In the genomic region with DNA sequence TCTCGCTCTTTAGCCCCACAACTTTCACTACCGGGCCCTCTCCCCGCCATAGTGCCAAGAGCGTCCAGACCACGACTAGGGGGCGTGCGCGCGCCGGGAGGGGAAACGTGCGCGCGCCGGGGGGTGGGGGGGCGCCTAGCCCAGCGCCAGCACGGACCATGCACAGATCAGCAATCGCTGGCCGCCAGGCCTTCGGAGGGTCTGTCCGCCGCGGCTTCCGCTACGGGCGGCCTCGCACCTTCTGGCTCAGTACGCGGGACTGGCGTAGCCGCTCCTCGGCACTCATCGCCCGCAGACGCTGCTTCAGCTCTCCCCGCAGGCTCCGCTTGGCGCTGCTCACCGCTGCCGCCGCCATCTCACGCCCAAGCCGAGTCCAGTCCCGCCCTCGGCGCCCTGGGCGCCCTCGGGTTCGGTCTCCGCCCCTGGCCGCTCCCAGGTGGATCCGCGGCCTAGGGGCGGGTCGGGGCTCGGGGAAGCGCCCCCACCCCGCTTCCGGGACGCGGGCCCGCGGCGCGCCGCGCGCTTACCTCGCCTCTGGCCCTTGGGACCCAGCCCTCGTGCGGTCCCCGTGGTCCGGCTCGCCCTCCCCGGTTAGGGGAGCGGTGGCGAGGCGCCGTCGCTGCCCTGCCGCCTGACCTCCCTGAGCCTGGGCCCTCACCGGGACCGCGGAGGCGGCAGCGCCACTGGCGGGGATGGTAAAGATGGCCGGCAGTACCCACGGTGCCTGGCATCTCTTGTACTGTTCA, we compare ENCODE assay signal across 1 cellular context.
A peak's percentile ranks its signal among the peaks of the same experiment; 100 is the strongest.
TF ChIP-seq lines count a peak whose summit lies in the region.

Gene MTHFS (minus strand): TSS at position 381 of the 746 bp plus-strand sequence. CDS start 26 bp downstream, at position 355.

TF ChIP-seq in HepG2, 621 proteins besides CTCF, POLR2A, EP300 and RAD21 (continued from another document and continues in another):
- TF ChIP-seq, protein P1, sequence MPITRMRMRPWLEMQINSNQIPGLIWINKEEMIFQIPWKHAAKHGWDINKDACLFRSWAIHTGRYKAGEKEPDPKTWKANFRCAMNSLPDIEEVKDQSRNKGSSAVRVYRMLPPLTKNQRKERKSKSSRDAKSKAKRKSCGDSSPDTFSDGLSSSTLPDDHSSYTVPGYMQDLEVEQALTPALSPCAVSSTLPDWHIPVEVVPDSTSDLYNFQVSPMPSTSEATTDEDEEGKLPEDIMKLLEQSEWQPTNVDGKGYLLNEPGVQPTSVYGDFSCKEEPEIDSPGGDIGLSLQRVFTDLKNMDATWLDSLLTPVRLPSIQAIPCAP (CRISPR knock-in tag; IDR thresholded peaks at IDR 0.05; ENCODE audit: low read depth): 0 out of 2 replicates have a peak, but pooled peaks have one; percentile 72
- 0 out of 2 replicates have a peak, but pooled peaks have one; percentile 62 for TF ChIP-seq MTF1 (CRISPR knock-in tag; IDR thresholded peaks at IDR 0.05)
- TF ChIP-seq SMAD1 (CRISPR knock-in tag; IDR thresholded peaks at IDR 0.05; ENCODE audit: borderline replicate concordance, low read depth): peak; percentile 92; the same call in 1 of the 2 replicates
- peak; percentile 72; the same call in 1 of the 2 replicates for TF ChIP-seq KDM5A (IDR thresholded peaks at IDR 0.05; ENCODE audit: borderline replicate concordance, low read length)
- no peak for TF ChIP-seq ZSCAN30 (CRISPR knock-in tag; IDR thresholded peaks at IDR 0.05)
- TF ChIP-seq HNRNPLL (IDR thresholded peaks at IDR 0.05; ENCODE audit: low read depth, low read length, poor library complexity, severe bottlenecking): peak; percentile 77
- no peak for TF ChIP-seq CBX2 (IDR thresholded peaks at IDR 0.05; ENCODE audit: low read depth, low read length)
- TF ChIP-seq CBX2 (CRISPR knock-in tag; IDR thresholded peaks at IDR 0.05; ENCODE audit: low read depth): no peak
- TF ChIP-seq SMARCC2 (IDR thresholded peaks at IDR 0.05): no peak
- TF ChIP-seq TBX3 (IDR thresholded peaks at IDR 0.05; ENCODE audit: borderline replicate concordance): no peak
- TF ChIP-seq RBM39 (IDR thresholded peaks at IDR 0.05; ENCODE audit: low read depth, low read length, poor library complexity, severe bottlenecking): peak; percentile 90
- TF ChIP-seq ZHX1 (CRISPR knock-in tag; IDR thresholded peaks at IDR 0.05; ENCODE audit: low read depth): peak; percentile 81
- peak; percentile 94 for TF ChIP-seq ZMAT3 (CRISPR knock-in tag; conservative IDR thresholded peaks at IDR 0.05)
- TF ChIP-seq TOPORS (CRISPR knock-in tag; IDR thresholded peaks at IDR 0.05): 0 out of 2 replicates have a peak, but pooled peaks have one; percentile 25
- no peak for TF ChIP-seq NFE2L2 (IDR thresholded peaks at IDR 0.05; ENCODE audit: low read length)
- 0 out of 2 replicates have a peak, but pooled peaks have one; percentile 19 for TF ChIP-seq ZNF44 (CRISPR knock-in tag; IDR thresholded peaks at IDR 0.05)
- no peak for TF ChIP-seq HIVEP1 (CRISPR knock-in tag; IDR thresholded peaks at IDR 0.05)
- TF ChIP-seq, protein P2, sequence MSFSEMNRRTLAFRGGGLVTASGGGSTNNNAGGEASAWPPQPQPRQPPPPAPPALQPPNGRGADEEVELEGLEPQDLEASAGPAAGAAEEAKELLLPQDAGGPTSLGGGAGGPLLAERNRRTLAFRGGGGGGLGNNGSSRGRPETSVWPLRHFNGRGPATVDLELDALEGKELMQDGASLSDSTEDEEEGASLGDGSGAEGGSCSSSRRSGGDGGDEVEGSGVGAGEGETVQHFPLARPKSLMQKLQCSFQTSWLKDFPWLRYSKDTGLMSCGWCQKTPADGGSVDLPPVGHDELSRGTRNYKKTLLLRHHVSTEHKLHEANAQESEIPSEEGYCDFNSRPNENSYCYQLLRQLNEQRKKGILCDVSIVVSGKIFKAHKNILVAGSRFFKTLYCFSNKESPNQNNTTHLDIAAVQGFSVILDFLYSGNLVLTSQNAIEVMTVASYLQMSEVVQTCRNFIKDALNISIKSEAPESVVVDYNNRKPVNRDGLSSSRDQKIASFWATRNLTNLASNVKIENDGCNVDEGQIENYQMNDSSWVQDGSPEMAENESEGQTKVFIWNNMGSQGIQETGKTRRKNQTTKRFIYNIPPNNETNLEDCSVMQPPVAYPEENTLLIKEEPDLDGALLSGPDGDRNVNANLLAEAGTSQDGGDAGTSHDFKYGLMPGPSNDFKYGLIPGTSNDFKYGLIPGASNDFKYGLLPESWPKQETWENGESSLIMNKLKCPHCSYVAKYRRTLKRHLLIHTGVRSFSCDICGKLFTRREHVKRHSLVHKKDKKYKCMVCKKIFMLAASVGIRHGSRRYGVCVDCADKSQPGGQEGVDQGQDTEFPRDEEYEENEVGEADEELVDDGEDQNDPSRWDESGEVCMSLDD (CRISPR knock-in tag; IDR thresholded peaks at IDR 0.05; ENCODE audit: borderline replicate concordance): peak; percentile 88
- TF ChIP-seq MED1 (CRISPR knock-in tag; IDR thresholded peaks at IDR 0.05): peak; percentile 77
- TF ChIP-seq PITX1 (CRISPR knock-in tag; IDR thresholded peaks at IDR 0.05): peak; percentile 56; the same call in 1 of the 2 replicates
- TF ChIP-seq ZBTB21 (CRISPR knock-in tag; IDR thresholded peaks at IDR 0.05): no peak; the same call in 1 of the 2 replicates
- no peak for TF ChIP-seq ZNF484 (CRISPR knock-in tag; IDR thresholded peaks at IDR 0.05; ENCODE audit: borderline replicate concordance, low read depth)
- TF ChIP-seq ZNF788 (CRISPR knock-in tag; IDR thresholded peaks at IDR 0.05; ENCODE audit: borderline replicate concordance): peak; percentile 49; the same call in 1 of the 2 replicates
- TF ChIP-seq RXRA (CRISPR knock-in tag; IDR thresholded peaks at IDR 0.05): peak; percentile 59; the same call in 1 of the 2 replicates
- TF ChIP-seq ZNF589 (CRISPR knock-in tag; conservative IDR thresholded peaks at IDR 0.05): no peak
- TF ChIP-seq ZNF777 (CRISPR knock-in tag; IDR thresholded peaks at IDR 0.05): peak; percentile 81
- peak; percentile 49 for TF ChIP-seq ZNF121 (CRISPR knock-in tag; IDR thresholded peaks at IDR 0.05)
- peak; percentile 95 for TF ChIP-seq ZNF678 (CRISPR knock-in tag; IDR thresholded peaks at IDR 0.05)
- no peak for TF ChIP-seq MEF2D (CRISPR knock-in tag; IDR thresholded peaks at IDR 0.05)
- TF ChIP-seq, protein P3, sequence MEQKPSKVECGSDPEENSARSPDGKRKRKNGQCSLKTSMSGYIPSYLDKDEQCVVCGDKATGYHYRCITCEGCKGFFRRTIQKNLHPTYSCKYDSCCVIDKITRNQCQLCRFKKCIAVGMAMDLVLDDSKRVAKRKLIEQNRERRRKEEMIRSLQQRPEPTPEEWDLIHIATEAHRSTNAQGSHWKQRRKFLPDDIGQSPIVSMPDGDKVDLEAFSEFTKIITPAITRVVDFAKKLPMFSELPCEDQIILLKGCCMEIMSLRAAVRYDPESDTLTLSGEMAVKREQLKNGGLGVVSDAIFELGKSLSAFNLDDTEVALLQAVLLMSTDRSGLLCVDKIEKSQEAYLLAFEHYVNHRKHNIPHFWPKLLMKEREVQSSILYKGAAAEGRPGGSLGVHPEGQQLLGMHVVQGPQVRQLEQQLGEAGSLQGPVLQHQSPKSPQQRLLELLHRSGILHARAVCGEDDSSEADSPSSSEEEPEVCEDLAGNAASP (CRISPR knock-in tag; IDR thresholded peaks at IDR 0.05; ENCODE audit: borderline replicate concordance): peak; percentile 73
- TF ChIP-seq ZNF816 (CRISPR knock-in tag; IDR thresholded peaks at IDR 0.05; ENCODE audit: borderline replicate concordance): peak; percentile 82; the same call in 1 of the 2 replicates
- TF ChIP-seq ZNF207 (IDR thresholded peaks at IDR 0.05; ENCODE audit: borderline replicate concordance): no peak
- TF ChIP-seq EZH2 (conservative IDR thresholded peaks at IDR 0.05; ENCODE audit: low read depth, low read length): no peak
- TF ChIP-seq SMARCE1 (IDR thresholded peaks at IDR 0.05; ENCODE audit: borderline replicate concordance): no peak
- no peak for TF ChIP-seq U2AF1 (optimal IDR thresholded peaks at IDR 0.05; ENCODE audit: low read depth, low read length)
- TF ChIP-seq GPN1 (CRISPR knock-in tag; IDR thresholded peaks at IDR 0.05; ENCODE audit: borderline replicate concordance): 0 out of 2 replicates have a peak, but pooled peaks have one; percentile 42
- no peak; the same call in 1 of the 2 replicates for TF ChIP-seq ZNF124 (CRISPR knock-in tag; IDR thresholded peaks at IDR 0.05)
- TF ChIP-seq KAT8 (CRISPR knock-in tag; IDR thresholded peaks at IDR 0.05): peak; percentile 69
- TF ChIP-seq MATR3 (CRISPR knock-in tag; IDR thresholded peaks at IDR 0.05): 0 out of 2 replicates have a peak, but pooled peaks have one; percentile 66
- 0 out of 2 replicates have a peak, but pooled peaks have one; percentile 77 for TF ChIP-seq ZNF616 (CRISPR knock-in tag; IDR thresholded peaks at IDR 0.05; ENCODE audit: low read depth)
- no peak for TF ChIP-seq TCF12 (IDR thresholded peaks at IDR 0.05)
- no peak for TF ChIP-seq TCF12 (CRISPR knock-in tag; IDR thresholded peaks at IDR 0.05)
- TF ChIP-seq RORA (CRISPR knock-in tag; IDR thresholded peaks at IDR 0.05): no peak
- 0 out of 2 replicates have a peak, but pooled peaks have one; percentile 21 for TF ChIP-seq DMTF1 (CRISPR knock-in tag; IDR thresholded peaks at IDR 0.05)
- peak; percentile 60 for TF ChIP-seq ARID5B (CRISPR knock-in tag; IDR thresholded peaks at IDR 0.05)
- peak; percentile 40; the same call in 1 of the 2 replicates for TF ChIP-seq KDM4B (CRISPR knock-in tag; IDR thresholded peaks at IDR 0.05)
- peak; percentile 91 for TF ChIP-seq ZFP36L1 (CRISPR knock-in tag; IDR thresholded peaks at IDR 0.05)
- no peak for TF ChIP-seq USF2 (IDR thresholded peaks at IDR 0.05; ENCODE audit: low read depth, low read length)
- no peak for TF ChIP-seq USF2 (CRISPR knock-in tag; IDR thresholded peaks at IDR 0.05; ENCODE audit: borderline replicate concordance)
